ENCODE assay signal across 8 cellular contexts in the genomic region with DNA sequence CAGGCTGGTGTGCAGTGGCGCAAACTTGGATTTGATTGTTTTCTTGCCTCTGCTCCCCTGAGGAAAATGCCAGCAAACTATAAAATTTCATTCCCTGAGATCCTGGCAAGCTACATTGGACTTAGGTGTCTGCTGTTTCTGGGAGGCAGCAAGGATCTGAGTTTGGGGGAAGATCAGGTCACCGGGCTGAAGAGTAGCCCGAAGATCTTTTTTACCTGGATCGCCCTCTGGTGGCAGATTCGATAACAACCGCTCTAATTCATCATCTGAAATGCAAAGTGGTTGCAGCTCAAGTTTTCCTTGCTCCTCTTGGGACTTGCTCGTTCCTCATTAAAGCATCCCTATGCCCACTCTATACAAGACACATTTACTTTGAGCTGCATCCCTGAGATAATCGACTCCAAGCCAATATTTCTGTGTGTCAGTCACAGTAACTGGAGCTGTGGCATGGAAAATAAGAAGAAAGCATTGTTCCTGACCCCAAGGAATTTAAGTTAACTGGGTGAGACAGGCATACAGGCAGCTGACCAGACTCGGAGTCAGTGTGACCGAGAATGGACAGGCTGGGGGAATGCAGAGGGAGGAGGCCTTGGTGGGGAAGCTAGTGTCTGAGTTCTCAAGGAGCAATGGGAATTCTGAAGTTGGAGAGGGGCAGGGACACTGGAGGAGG.
DNase-seq lines count a peak whose midpoint lies in the region; ATAC-seq, FAIRE-seq and TF ChIP-seq lines count a peak whose summit lies in the region.

No MANE protein-coding gene starts in this region.

- CTCF ChIA-PET in HEK293T (lab: Yijun Ruan, JAX) = interaction anchor here (0.7 to 3.0 kb wide), 8 partner anchors 15 to 244 kb away, joined by 3 to 18 read pairs (median 4); no protein-coding TSS in a partner anchor
- CTCF ChIA-PET in OCI-LY7 (lab: Charles Lee; ENCODE audit: unreplicated experiment) = interaction anchor here (0.5 to 1.2 kb wide), 2 partner anchors 74 to 224 kb away, joined by 3 to 9 read pairs; no protein-coding TSS in a partner anchor

- peaks cover 10% of the 10 kb centered on the region for H3K27me3 Mint-ChIP-seq in activated T-helper 2 cell treated with anti-CD3 and anti-CD28 coated beads, Interferon-gamma antibody, Interleukin-2, Interleukin-4, amounts not matched to agents 10 μg/mL and 5 μg/mL and 100 μg/mL, durations not matched to agents 14 hours and 24 hours and 36 hours (ENCODE audit: low read depth)
- peaks cover 26% of the 10 kb centered on the region for H3K27me3 Mint-ChIP-seq in progenitor cell of endocrine pancreas

- H4K20me1 ChIP-seq in OCI-LY7 (ENCODE audit: insufficient read depth, low read length) = no peaks in the 10 kb centered on the region

- H3K36me3 Mint-ChIP-seq in activated T-helper 2 cell treated with anti-CD3 and anti-CD28 coated beads, Interferon-gamma antibody, Interleukin-2, Interleukin-4, amounts not matched to agents 10 μg/mL and 5 μg/mL and 100 μg/mL, durations not matched to agents 14 hours and 24 hours and 36 hours (ENCODE audit: low read depth) = no peaks in the 10 kb centered on the region
- H3K36me3 Mint-ChIP-seq in progenitor cell of endocrine pancreas (ENCODE audit: insufficient read depth) = no peaks in the 10 kb centered on the region

- H3K4me1 Mint-ChIP-seq in activated T-helper 2 cell treated with anti-CD3 and anti-CD28 coated beads, Interferon-gamma antibody, Interleukin-2, Interleukin-4, amounts not matched to agents 10 μg/mL and 5 μg/mL and 100 μg/mL, durations not matched to agents 14 hours and 24 hours and 36 hours (ENCODE audit: low read depth) = peaks cover 2% of the 10 kb centered on the region
- H3K4me1 Mint-ChIP-seq in progenitor cell of endocrine pancreas (ENCODE audit: low read depth) = no peaks in the 10 kb centered on the region

- H3K9me3 Mint-ChIP-seq in activated T-helper 2 cell treated with anti-CD3 and anti-CD28 coated beads, Interferon-gamma antibody, Interleukin-2, Interleukin-4, amounts not matched to agents 10 μg/mL and 5 μg/mL and 100 μg/mL, durations not matched to agents 14 hours and 24 hours and 36 hours = no peaks in the 10 kb centered on the region
- H3K9me3 Mint-ChIP-seq in progenitor cell of endocrine pancreas (ENCODE audit: low read depth) = no peaks in the 10 kb centered on the region

- no peaks in the 10 kb centered on the region for H3K9me3 ChIP-seq in OCI-LY7 (ENCODE audit: low read length)

- no peak overlapping the region for H3K4me3 ChIP-seq in OCI-LY7 (ENCODE audit: low read depth, low read length, poor library complexity, severe bottlenecking)

- no peak overlapping the region for H3K4me3 Mint-ChIP-seq in activated T-helper 2 cell treated with anti-CD3 and anti-CD28 coated beads, Interferon-gamma antibody, Interleukin-2, Interleukin-4, amounts not matched to agents 10 μg/mL and 5 μg/mL and 100 μg/mL, durations not matched to agents 14 hours and 24 hours and 36 hours (ENCODE audit: low read depth)
- no peak overlapping the region for H3K4me3 Mint-ChIP-seq in progenitor cell of endocrine pancreas (ENCODE audit: low read depth)

- TF ChIP-seq CTCF in OCI-LY7 (conservative IDR thresholded peaks at IDR 0.05; ENCODE audit: low read length) (peak; percentile 92), progenitor cell of endocrine pancreas (IDR thresholded peaks at IDR 0.05; ENCODE audit: unreplicated experiment) (peak; percentile 78)

- H2AFZ ChIP-seq in OCI-LY7 (ENCODE audit: low read length) = no peak overlapping the region

- H3K27ac Mint-ChIP-seq in activated T-helper 2 cell treated with anti-CD3 and anti-CD28 coated beads, Interferon-gamma antibody, Interleukin-2, Interleukin-4, amounts not matched to agents 10 μg/mL and 5 μg/mL and 100 μg/mL, durations not matched to agents 14 hours and 24 hours and 36 hours = no peak overlapping the region
- no peak overlapping the region for H3K27ac Mint-ChIP-seq in progenitor cell of endocrine pancreas

- no peak overlapping the region for H3K27ac ChIP-seq in OCI-LY7 (ENCODE audit: low read depth, low read length, poor library complexity, severe bottlenecking)

- POLR2A ChIA-PET in HEK293T (lab: Yijun Ruan, JAX) = no interaction called here
- POLR2A ChIA-PET in OCI-LY7 (lab: Charles Lee) = interaction anchor here (0.7 kb wide), 1 partner anchor 723 kb away, joined by 3 read pairs; no protein-coding TSS in a partner anchor

- no peak for ATAC-seq in HG02678 (IDR thresholded peaks at IDR 0.05; ENCODE audit: unreplicated experiment)
- ATAC-seq in HG02840 (IDR thresholded peaks at IDR 0.05; ENCODE audit: low FRiP score, unreplicated experiment) = no peak

- FAIRE-seq in frontal cortex (lab: Jason Lieb, UNC) = no peak

- intact Hi-C loops in OCI-LY7 (cut with micrococcal nuclease; ENCODE audit: unreplicated experiment) = loop anchor here (1.0 to 5.0 kb wide), 2 partner anchors 243 to 321 kb away; a partner anchor contains a TSS
- intact Hi-C loops in activated T-helper 2 cell treated with anti-CD3 and anti-CD28 coated beads, Interferon-gamma antibody, Interleukin-2, Interleukin-4, amounts not matched to agents 10 μg/mL and 5 μg/mL and 100 μg/mL, durations not matched to agents 14 hours and 24 hours and 36 hours (cut with micrococcal nuclease) = loop anchor here (1.0 kb wide), 1 partner anchor 243 kb away; no protein-coding TSS in a partner anchor

- no peak overlapping the region for H3K4me2 ChIP-seq in OCI-LY7 (ENCODE audit: low read length)

- BruUV-seq in OCI-LY7 (replicated peaks; lab: Mats Ljungman, UMichigan) = no TSS peak

- no peaks in the 10 kb centered on the region for H3K79me2 ChIP-seq in OCI-LY7 (ENCODE audit: insufficient read depth, low read depth, low read length)

- H3K4me1 ChIP-seq in OCI-LY7 (ENCODE audit: insufficient read depth, low read length, poor library complexity, severe bottlenecking) = no peaks in the 10 kb centered on the region

- no peaks in the 10 kb centered on the region for H3K9me2 ChIP-seq in OCI-LY7 (ENCODE audit: insufficient read depth, low read length)

- peak; percentile 63 for DNase-seq in COLO829 (ENCODE audit: low spot score)
- DNase-seq in HEK293T (ENCODE audit: extremely low spot score) = peak; percentile 57
- DNase-seq in OCI-LY7 (ENCODE audit: low spot score) = peak; percentile 57
- peak; percentile 18 for DNase-seq in activated T-helper 2 cell treated with anti-CD3 and anti-CD28 coated beads, Interferon-gamma antibody, Interleukin-2, Interleukin-4, amounts not matched to agents 10 μg/mL and 5 μg/mL and 100 μg/mL, durations not matched to agents 14 hours and 24 hours and 36 hours (ENCODE audit: low spot score)
- DNase-seq in frontal cortex (ENCODE audit: low spot score in 2 of 2) = peak; percentile 60 to 63
- DNase-seq in progenitor cell of endocrine pancreas (ENCODE audit: low spot score, unreplicated experiment) = peak; percentile 43

- no peaks in the 10 kb centered on the region for H3K36me3 ChIP-seq in OCI-LY7 (ENCODE audit: insufficient read depth, low read length)

TF ChIP-seq in HEK293T, 16 proteins besides CTCF, POLR2A, EP300 and RAD21:
- TF ChIP-seq LEF1 (IDR thresholded peaks at IDR 0.05; ENCODE audit: borderline replicate concordance) (no peak), BHLHE40 (IDR thresholded peaks at IDR 0.05; ENCODE audit: borderline replicate concordance) (no peak), SUZ12 (IDR thresholded peaks at IDR 0.05) (no peak), NFRKB (IDR thresholded peaks at IDR 0.05) (no peak), CTBP1 (IDR thresholded peaks at IDR 0.05; ENCODE audit: borderline replicate concordance) (no peak), FOXA1 (IDR thresholded peaks at IDR 0.05) (no peak), ARNT (IDR thresholded peaks at IDR 0.05) (no peak)
- TF ChIP-seq, protein P1, sequence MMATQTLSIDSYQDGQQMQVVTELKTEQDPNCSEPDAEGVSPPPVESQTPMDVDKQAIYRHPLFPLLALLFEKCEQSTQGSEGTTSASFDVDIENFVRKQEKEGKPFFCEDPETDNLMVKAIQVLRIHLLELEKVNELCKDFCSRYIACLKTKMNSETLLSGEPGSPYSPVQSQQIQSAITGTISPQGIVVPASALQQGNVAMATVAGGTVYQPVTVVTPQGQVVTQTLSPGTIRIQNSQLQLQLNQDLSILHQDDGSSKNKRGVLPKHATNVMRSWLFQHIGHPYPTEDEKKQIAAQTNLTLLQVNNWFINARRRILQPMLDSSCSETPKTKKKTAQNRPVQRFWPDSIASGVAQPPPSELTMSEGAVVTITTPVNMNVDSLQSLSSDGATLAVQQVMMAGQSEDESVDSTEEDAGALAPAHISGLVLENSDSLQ (IDR thresholded peaks at IDR 0.05) = no peak
